Comparison of ENCODE assay signal across 8 cellular contexts in genomic region chr9:127423934-127424668, GRCh38. TPM values are rescaled to one million over a fixed set of nuclear protein-coding genes. Genes with fewer than 3 reads are reported as not detected.
A peak's percentile ranks its signal among the peaks of the same experiment; 100 is the strongest.
DNase-seq lines count a peak whose midpoint lies in the region; ATAC-seq, FAIRE-seq and TF ChIP-seq lines count a peak whose summit lies in the region.

Gene ZNF79 (plus strand): TSS chr9:127424382. CDS start chr9:127424788, 406 bp downstream.

- TF ChIP-seq CTCF in NB4 (IDR thresholded peaks at IDR 0.05; ENCODE audit: low read depth, low read length): no peak

- no peak for FAIRE-seq in frontal cortex (lab: Jason Lieb, UNC)

- H3K27me3 ChIP-seq in neuron (ENCODE audit: insufficient read depth, low read length) (no peaks in the 10 kb centered on the region), stomach smooth muscle (ENCODE audit: control insufficient read depth in 1 of 2, insufficient read depth in 2 of 2, low read length in 2 of 2) (no peaks in the 10 kb centered on the region)

- peaks cover 24% of the 10 kb centered on the region for H3K4me1 ChIP-seq in neuron (ENCODE audit: insufficient read depth, low read length)
- H3K4me1 ChIP-seq in stomach smooth muscle (ENCODE audit: control insufficient read depth, insufficient read depth, low read length): peaks cover 24% of the 10 kb centered on the region

- in situ Hi-C loops in SK-MEL-5 (cut with HindIII; ENCODE audit: low pct_unique_long_range_greater_than_20kb, low sequenced_read_pairs): no loop called here

- DNase-seq in GM04504 (ENCODE audit: low read depth): peak; percentile 80
- peak; percentile 92 for DNase-seq in NB4 (ENCODE audit: low read depth)
- peak; percentile 92 for DNase-seq in SK-MEL-5 (ENCODE audit: low read depth, low spot score)
- DNase-seq in activated naive CD4-positive, alpha-beta T cell (lab: John Stamatoyannopoulos, UW): peak; percentile 73 to 85 (median 80)
- peak; percentile 86 to 93 for DNase-seq in frontal cortex (ENCODE audit: low spot score in 2 of 2)

- H3K9ac ChIP-seq in stomach smooth muscle (ENCODE audit: low read length in 2 of 2): peak within 1 kb of the TSS; percentile 77 to 98

- H3K27ac ChIP-seq in stomach smooth muscle (ENCODE audit: low read length): peak within 1 kb of the TSS; percentile 90

- TF ChIP-seq POLR2A in NB4 (IDR thresholded peaks at IDR 0.05; ENCODE audit: extremely low read depth, insufficient read length): peak; percentile 46

- no peaks in the 10 kb centered on the region for H3K9me3 ChIP-seq in neuron (ENCODE audit: low read length)
- H3K9me3 ChIP-seq in stomach smooth muscle (ENCODE audit: control insufficient read depth in 2 of 2, low read length in 2 of 2): no peaks in the 10 kb centered on the region

- peak within 1 kb of the TSS; percentile 69 for H2AFZ ChIP-seq in neuron (ENCODE audit: low read depth, low read length)

- ATAC-seq in HG02571 (IDR thresholded peaks at IDR 0.05; ENCODE audit: unreplicated experiment): peak; percentile 77

- H3K36me3 ChIP-seq in neuron (ENCODE audit: insufficient read depth, low read length) (peaks cover 14% of the 10 kb centered on the region), stomach smooth muscle (ENCODE audit: control insufficient read depth in 2 of 2, insufficient read depth in 2 of 2, low read length in 2 of 2) (peaks cover under 1 to 11% of the 10 kb centered on the region in 2 donors)

- H3K4me3 ChIP-seq in NB4 (ENCODE audit: low read depth, low read length): peak within 1 kb of the TSS; percentile 86
- H3K4me3 ChIP-seq in neuron (ENCODE audit: low read length): peak within 1 kb of the TSS; percentile 83
- peak within 1 kb of the TSS; percentile 78 to 95 for H3K4me3 ChIP-seq in stomach smooth muscle (ENCODE audit: low read length in 2 of 2)

RNA-seq across cellular contexts. Expression of gene ZNF79, which starts in this region (rescaled TPM):
- 13.3 and 14.0 TPM in 2 replicates for total RNA-seq in SK-MEL-5 (2014; rRNA removed; shearing (Covaris generic))
- polyA plus RNA-seq in SK-MEL-5 (2015; cell fraction: cytosol; rRNA removed): 9.7 and 10.2 TPM in 2 replicates
- 22.6 and 28.9 TPM in 2 replicates for polyA plus RNA-seq in SK-MEL-5 (2015; cell fraction: nucleus; rRNA removed)
- total RNA-seq in frontal cortex: 12.2 TPM

Comparison
In these comparisons a context has a peak if more than half of its experiments do, and no peak if none do; other contexts are left out.
1. Peak in every context shown above with its lines: DNase-seq, ATAC-seq, H3K4me3 ChIP-seq and H3K27ac ChIP-seq.